ENCODE assay signal across 8 cellular contexts in genomic region chr5:177116631-177117373, GRCh38. TPM values are rescaled to one million over a fixed set of nuclear protein-coding genes. Genes with fewer than 3 reads are reported as not detected.
A peak's percentile ranks its signal among the peaks of the same experiment; 100 is the strongest.
DNase-seq lines count a peak whose midpoint lies in the region; ATAC-seq lines count a peak whose summit lies in the region.

No MANE protein-coding gene starts in this region.

- intact Hi-C loops in left colon (cut with DNase I, micrococcal nuclease) = no loop called here

- H3K4me3 Mint-ChIP-seq in central memory CD8-positive, alpha-beta T cell = peak overlapping the region; percentile 51

- peak; percentile 66 to 82 for DNase-seq in activated CD4-positive, alpha-beta T cell treated with anti-CD3 and anti-CD28 coated beads for 24 hours (ENCODE audit: low read depth in 2 of 2)
- DNase-seq in central memory CD8-positive, alpha-beta T cell (ENCODE audit: low spot score in 2 of 2) = peak; percentile 54 to 65
- DNase-seq in left colon (peak; percentile 75 to 76), COR-L47 (lab: John Stamatoyannopoulos, UW) (no peak), NCI-H2196 treated with DMSO at 0.1 percent for 48 hours (lab: John Stamatoyannopoulos, UW; ENCODE audit: unreplicated experiment) (no peak)
- peak; percentile 90 for DNase-seq in stimulated activated CD4-positive, alpha-beta T cell treated with anti-CD3 and anti-CD28 coated beads, Interleukin-1b, Interleukin-23, amount 100 ng/mL, for 48 hours

- no peak overlapping the region for H3K27ac Mint-ChIP-seq in central memory CD8-positive, alpha-beta T cell (ENCODE audit: low read depth)

- peaks cover 22% of the 10 kb centered on the region for H3K4me1 Mint-ChIP-seq in central memory CD8-positive, alpha-beta T cell

- no peaks in the 10 kb centered on the region for H3K27me3 Mint-ChIP-seq in central memory CD8-positive, alpha-beta T cell

- ATAC-seq in GM21367 (IDR thresholded peaks at IDR 0.05; ENCODE audit: unreplicated experiment) (peak; percentile 57), left colon (peak; percentile 61), GM18870 (IDR thresholded peaks at IDR 0.05; ENCODE audit: unreplicated experiment) (no peak)
- peak; percentile 87 for ATAC-seq in central memory CD8-positive, alpha-beta T cell (replicated peaks; ENCODE audit: extremely low read depth, poor library complexity, severe bottlenecking)

- no peaks in the 10 kb centered on the region for H3K9me3 Mint-ChIP-seq in central memory CD8-positive, alpha-beta T cell

- peaks cover 3% of the 10 kb centered on the region for H3K36me3 Mint-ChIP-seq in central memory CD8-positive, alpha-beta T cell (ENCODE audit: insufficient read depth)

RNA-seq across cellular contexts. Expression of gene NSD1, which starts 16.8 kb away (rescaled TPM):
- 10 to 100 TPM; 55.6 to 65.8 TPM for total RNA-seq in left colon

RNA-seq across cellular contexts. Expression of gene FGFR4, which starts 30.1 kb away (rescaled TPM):
- total RNA-seq in left colon = 10 to 100 TPM; 43.3 to 56.1 TPM

Comparison
In these comparisons a context has a peak if more than half of its experiments do, and no peak if none do; other contexts are left out.
1. DNase-seq: peak in activated CD4-positive, alpha-beta T cell treated with anti-CD3 and anti-CD28 coated beads for 24 hours (2 of 2), central memory CD8-positive, alpha-beta T cell (2 of 2), left colon (2 of 2) and stimulated activated CD4-positive, alpha-beta T cell treated with anti-CD3 and anti-CD28 coated beads, Interleukin-1b, Interleukin-23, amount 100 ng/mL, for 48 hours (single experiment); none in COR-L47 (single experiment) and NCI-H2196 treated with DMSO at 0.1 percent for 48 hours (single experiment).